ENCODE assay signal across 23 cellular contexts in genomic region chr5:169870221-169870620, GRCh38.
DNase-seq lines count a peak whose midpoint lies in the region; ATAC-seq and TF ChIP-seq lines count a peak whose summit lies in the region.
"Had no signal": no experiment of that assay in that cellular context is flagged by ENCODE, and none has a peak within 500 bp of the region (broad histone marks: within the 10 kb centered on the region; RNA-seq: fewer than 3 reads in every experiment).

No MANE protein-coding gene starts in this region.

- TF ChIP-seq CTCF in fibroblast of mammary gland (conservative IDR thresholded peaks at IDR 0.05; ENCODE audit: control insufficient read depth, insufficient read depth, low read depth, low read length), result no peak

- H3K36me3 ChIP-seq in MG63, result peaks cover 19% of the 10 kb centered on the region
- H3K36me3 ChIP-seq: HAP-1 had no signal

- H3K4me3 ChIP-seq in MG63 (no peak overlapping the region), fibroblast of mammary gland (ENCODE audit: control insufficient read depth, low read depth, low read length) (no peak overlapping the region)
- H3K4me3 ChIP-seq: GM23338, HAP-1, PC-9 had no signal

- intact Hi-C loops in Right ventricle myocardium superior (cut with DNase I), result no loop called here
- intact Hi-C loops in Right ventricle myocardium inferior (cut with DNase I), result loop anchor here (10.0 kb wide), 1 partner anchor 65 kb away; no protein-coding TSS in a partner anchor

- H3K9me3 ChIP-seq in MG63, result no peaks in the 10 kb centered on the region
- H3K9me3 ChIP-seq: HAP-1 had no signal

- peak; percentile 21 for ATAC-seq in Right ventricle myocardium superior (ENCODE audit: poor library complexity)
- ATAC-seq in Right ventricle myocardium inferior, result no peak
- ATAC-seq: GM23338 had no signal

- DNase-seq in Right ventricle myocardium superior (no peak), Right ventricle myocardium inferior (ENCODE audit: missing footprints) (no peak), MG63 (peak; percentile 57), fibroblast of mammary gland (ENCODE audit: low read depth) (peak; percentile 18), EL (no peak), anterior cingulate cortex (lab: John Stamatoyannopoulos, UW) (no peak)
- DNase-seq in activated CD8-positive, alpha-beta memory T cell treated with anti-CD3 and anti-CD28 coated beads, Interleukin-2, amount 50 U/mL, for 4 hours, result no peak
- DNase-seq: 8988T; ACHN; CD4-positive, CD25-positive, alpha-beta regulatory T cell; IMR-90; KG1; NCI-H1048; NCI-H1417; NCI-H1694; NCI-H2029 treated with DMSO at 0.1 percent for 48 hours; NCI-H446 treated with DMSO at 0.1 percent for 48 hours; NCI-H526; PC-9; RPMI8226; SHP77 treated with DMSO at 0.1 percent for 48 hours had no signal

- H3K27me3 ChIP-seq in MG63, result no peaks in the 10 kb centered on the region

Comparison
In these comparisons a context has a peak if more than half of its experiments do, and no peak if none do; other contexts are left out.
1. DNase-seq: peak in MG63 (single experiment) and fibroblast of mammary gland (single experiment); none in Right ventricle myocardium superior (single experiment), Right ventricle myocardium inferior (single experiment), activated CD8-positive, alpha-beta memory T cell treated with anti-CD3 and anti-CD28 coated beads, Interleukin-2, amount 50 U/mL, for 4 hours (single experiment), EL (single experiment) and anterior cingulate cortex (0 of 58).